In the genomic region with DNA sequence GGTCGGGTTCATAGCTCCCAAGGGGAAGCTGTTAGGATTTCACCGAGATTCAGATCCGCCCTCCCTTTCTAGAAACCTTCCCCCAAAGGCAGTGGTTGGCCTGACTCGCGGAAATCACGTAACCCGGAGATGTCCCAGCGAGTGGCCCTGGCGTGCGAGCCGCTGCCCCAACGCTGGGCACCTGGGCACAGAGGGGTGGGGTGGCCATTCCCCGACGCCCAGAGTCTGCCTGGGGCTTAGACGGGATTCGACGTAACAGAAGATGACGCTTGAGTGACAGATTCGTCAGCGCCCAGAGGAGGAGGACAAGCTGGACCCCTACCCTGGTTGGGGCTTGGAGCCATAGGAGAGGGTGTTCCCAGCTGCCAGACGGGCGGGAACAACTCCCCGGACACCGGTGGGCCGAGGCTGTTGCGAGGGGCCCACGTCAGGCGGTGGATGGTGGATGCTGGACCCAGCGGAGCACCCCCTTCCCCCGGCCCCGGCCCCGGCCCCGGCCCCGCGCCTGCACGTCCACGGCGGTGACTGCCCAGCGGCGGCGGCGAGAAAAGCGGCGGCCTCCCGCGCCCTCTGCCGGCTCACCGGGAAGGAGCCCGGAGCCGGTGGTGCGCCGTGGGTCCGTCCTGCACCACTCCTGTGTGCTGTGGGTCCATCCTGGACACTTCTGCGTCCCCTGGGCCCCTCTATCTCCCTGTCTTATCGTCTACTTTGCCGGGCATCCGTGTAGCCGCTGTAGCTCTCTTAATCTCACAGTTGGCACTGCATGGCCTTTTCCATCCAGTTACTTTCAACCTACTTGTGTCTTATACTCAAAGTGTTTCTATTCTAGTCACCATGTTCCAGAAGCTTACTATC, we compare ENCODE assay signal across 9 cellular contexts. TPM values are rescaled to one million over a fixed set of nuclear protein-coding genes. Genes with fewer than 3 reads are reported as not detected.
A peak's percentile ranks its signal among the peaks of the same experiment; 100 is the strongest.
DNase-seq lines count a peak whose midpoint lies in the region; ATAC-seq and TF ChIP-seq lines count a peak whose summit lies in the region.
"Had no signal": no experiment of that assay in that cellular context is flagged by ENCODE, and none has a peak within 500 bp of the region (broad histone marks: within the 10 kb centered on the region; RNA-seq: fewer than 3 reads in every experiment).

No MANE protein-coding gene starts in this region.

- TF ChIP-seq EP300 in SK-N-SH (IDR thresholded peaks at IDR 0.05; ENCODE audit: borderline replicate concordance in 1 of 2, low read depth in 1 of 2, low read length in 1 of 2) = no peak

- no peak overlapping the region for H2AFZ ChIP-seq in SK-N-SH (ENCODE audit: low read depth)

- DNase-seq in GM10266 (ENCODE audit: extremely low spot score) (no peak), SK-N-SH (peak; percentile 84), fibroblast of villous mesenchyme (ENCODE audit: low read depth) (peak; percentile 7), posterior vena cava (ENCODE audit: low spot score) (peak; percentile 79), T-helper 2 cell (no peak)

- H3K27ac ChIP-seq in SK-N-SH (ENCODE audit: low read depth in 2 of 2, low read length in 1 of 2) = no peak overlapping the region

- no peak for ATAC-seq in GM21367 (IDR thresholded peaks at IDR 0.05; ENCODE audit: unreplicated experiment)
- no peak for ATAC-seq in HG02610 (IDR thresholded peaks at IDR 0.05; ENCODE audit: unreplicated experiment)
- ATAC-seq in GM18867 (IDR thresholded peaks at IDR 0.05; ENCODE audit: unreplicated experiment) = no peak

- no peaks in the 10 kb centered on the region for H3K27me3 ChIP-seq in SK-N-SH (ENCODE audit: insufficient read depth)

- H3K9me2 ChIP-seq in SK-N-SH = no peaks in the 10 kb centered on the region

- WGBS in SK-N-SH (ENCODE audit: low lambda C conversion rate) = 35% methylated on average over 27 of the region's 58 CpGs

- POLR2A ChIA-PET in SK-N-SH (lab: Yijun Ruan, JAX) = no interaction called here

- no peaks in the 10 kb centered on the region for H4K20me1 ChIP-seq in SK-N-SH (ENCODE audit: insufficient read depth)

- TF ChIP-seq RAD21 in SK-N-SH (IDR thresholded peaks at IDR 0.05; ENCODE audit: low read length) = peak; percentile 57

- intact Hi-C loops in posterior vena cava (cut with DNase I) = loop anchor here (5.0 to 10.0 kb wide), 2 partner anchors 180 to 182 kb away; a partner anchor contains a TSS

- CTCF ChIA-PET in SK-N-SH (lab: Yijun Ruan, JAX) = interaction anchor here (0.6 to 4.0 kb wide), 20 partner anchors 8 to 470 kb away, joined by 3 to 43 read pairs (median 4); a partner anchor contains a TSS

- H3K9me3 ChIP-seq in SK-N-SH = no peaks in the 10 kb centered on the region

- no peaks in the 10 kb centered on the region for H3F3A ChIP-seq in SK-N-SH (replicated peaks; ENCODE audit: insufficient read depth)

- no peaks in the 10 kb centered on the region for H3K79me2 ChIP-seq in SK-N-SH (ENCODE audit: insufficient read depth)

- peak; percentile 35 for TF ChIP-seq CTCF in GM10266 (IDR thresholded peaks at IDR 0.05; ENCODE audit: control insufficient read depth, insufficient read depth, low read depth, missing control alignments)
- TF ChIP-seq CTCF in SK-N-SH (IDR thresholded peaks at IDR 0.05) = peak; percentile 29; the same call in 1 of the 2 replicates
- TF ChIP-seq CTCF in fibroblast of villous mesenchyme (IDR thresholded peaks at IDR 0.05; ENCODE audit: insufficient read depth, low read depth, low read length) = peak; percentile 39

- no peaks in the 10 kb centered on the region for H3K4me1 ChIP-seq in SK-N-SH (ENCODE audit: control insufficient read depth in 1 of 2, insufficient read depth in 2 of 2, low read depth in 1 of 2, low read length in 1 of 2)

- H3K4me2 ChIP-seq in SK-N-SH = no peak overlapping the region

- H3K9ac ChIP-seq in SK-N-SH = no peak overlapping the region

- no peaks in the 10 kb centered on the region for H3K36me3 ChIP-seq in SK-N-SH (replicated peaks in 1 of 2; ENCODE audit: control insufficient read depth in 1 of 2, insufficient read depth in 2 of 2, low read length in 1 of 2)

- no peak overlapping the region for H3K4me3 ChIP-seq in SK-N-SH (ENCODE audit: low read depth in 2 of 2, low read length in 1 of 2)
- H3K4me3 ChIP-seq in fibroblast of villous mesenchyme (ENCODE audit: low read depth, low read length) = no peak overlapping the region

TF ChIP-seq in SK-N-SH, 30 proteins besides CTCF, POLR2A, EP300 and RAD21:
- TF ChIP-seq, protein P1, sequence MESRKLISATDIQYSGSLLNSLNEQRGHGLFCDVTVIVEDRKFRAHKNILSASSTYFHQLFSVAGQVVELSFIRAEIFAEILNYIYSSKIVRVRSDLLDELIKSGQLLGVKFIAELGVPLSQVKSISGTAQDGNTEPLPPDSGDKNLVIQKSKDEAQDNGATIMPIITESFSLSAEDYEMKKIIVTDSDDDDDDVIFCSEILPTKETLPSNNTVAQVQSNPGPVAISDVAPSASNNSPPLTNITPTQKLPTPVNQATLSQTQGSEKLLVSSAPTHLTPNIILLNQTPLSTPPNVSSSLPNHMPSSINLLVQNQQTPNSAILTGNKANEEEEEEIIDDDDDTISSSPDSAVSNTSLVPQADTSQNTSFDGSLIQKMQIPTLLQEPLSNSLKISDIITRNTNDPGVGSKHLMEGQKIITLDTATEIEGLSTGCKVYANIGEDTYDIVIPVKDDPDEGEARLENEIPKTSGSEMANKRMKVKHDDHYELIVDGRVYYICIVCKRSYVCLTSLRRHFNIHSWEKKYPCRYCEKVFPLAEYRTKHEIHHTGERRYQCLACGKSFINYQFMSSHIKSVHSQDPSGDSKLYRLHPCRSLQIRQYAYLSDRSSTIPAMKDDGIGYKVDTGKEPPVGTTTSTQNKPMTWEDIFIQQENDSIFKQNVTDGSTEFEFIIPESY (IDR thresholded peaks at IDR 0.05; ENCODE audit: borderline replicate concordance, low read depth) = no peak
- peak; percentile 52 for TF ChIP-seq SMC3 (IDR thresholded peaks at IDR 0.05; ENCODE audit: low read depth, low read length)
TF ChIP-seq in SK-N-SH: peak in this region for 1.

RNA-seq across cellular contexts. Expression of a gene that starts 35.4 kb away (rescaled TPM):
- polyA plus RNA-seq in SK-N-SH (2012; rRNA removed) = 1.4 TPM in 2 replicates
- 0.26 and 0.76 TPM in 2 replicates for polyA plus RNA-seq in SK-N-SH (2012; cell fraction: cytosol; rRNA removed)
- 3.6 and 6.5 TPM in 2 replicates for polyA plus RNA-seq in SK-N-SH (2012; cell fraction: nucleus; rRNA removed)
- 1.9 and 5.6 TPM in 2 replicates for total RNA-seq in fibroblast of villous mesenchyme
- under 1 TPM; 0.33 to 0.37 TPM for total RNA-seq in posterior vena cava

RNA-seq across cellular contexts. Expression of a gene that starts 36.9 kb away (rescaled TPM):
- polyA plus RNA-seq in SK-N-SH (2012; rRNA removed) = not detected in 2 replicates
- polyA plus RNA-seq in SK-N-SH (2012; cell fraction: cytosol; rRNA removed) = not detected in 2 replicates
- not detected in 2 replicates for polyA plus RNA-seq in SK-N-SH (2012; cell fraction: nucleus; rRNA removed)
- total RNA-seq in fibroblast of villous mesenchyme (not detected in 2 replicates), posterior vena cava (under 1 TPM; 0.10 to 0.56 TPM)
- total RNA-seq: renal cortical epithelial cell had no signal

Comparison
In these comparisons a context has a peak if more than half of its experiments do, and no peak if none do; other contexts are left out.
1. DNase-seq: peak in SK-N-SH (single experiment), fibroblast of villous mesenchyme (single experiment) and posterior vena cava (single experiment); none in GM10266 (single experiment) and T-helper 2 cell (0 of 5).
2. Peak in every context shown above with its lines, with median percentiles within 50 percentile points of each other: CTCF ChIP-seq.